ENCODE assay signal across 16 cellular contexts in genomic region chr5:112084149-112084548, GRCh38.
"Had no signal": no experiment of that assay in that cellular context is flagged by ENCODE, and none has a peak within 500 bp of the region (broad histone marks: within the 10 kb centered on the region; RNA-seq: fewer than 3 reads in every experiment).

No MANE protein-coding gene starts in this region.

- H3K4me1 ChIP-seq: gastrocnemius medialis, heart right ventricle, left ventricle myocardium inferior had no signal

- DNase-seq: activated B cell treated with CpG ODN at 0.5 μM for 24 hours; activated CD4-positive, alpha-beta T cell treated with anti-CD3 and anti-CD28 coated beads, Interleukin-2, amount 10 ng/mL, durations not matched to agents 24 days and 14 days; activated naive CD4-positive, alpha-beta T cell treated with anti-CD3 and anti-CD28 coated beads, Interleukin-2, amount 50 U/mL, for 16 hours; activated T-cell treated with anti-CD3 and anti-CD28 coated beads for 4 hours; amniotic stem cell; endodermal cell; gastrocnemius medialis; heart right ventricle; left ventricle myocardium inferior; mesendoderm; nephron progenitor cell; stimulated activated CD4-positive, alpha-beta T cell treated with anti-CD3 and anti-CD28 coated beads, Interleukin-12 subunit alpha, Interleukin-12 subunit beta, amount 100 ng/mL, for 4 hours; stimulated activated naive CD4-positive, alpha-beta T cell; substantia nigra; trophoblast cell had no signal

- ATAC-seq: gastrocnemius medialis, heart right ventricle, sciatic nerve had no signal

- H3K4me3 ChIP-seq: gastrocnemius medialis, heart right ventricle, left ventricle myocardium inferior had no signal

- H3K36me3 ChIP-seq: gastrocnemius medialis, heart right ventricle, left ventricle myocardium inferior had no signal

- H3K27ac ChIP-seq: gastrocnemius medialis, heart right ventricle, left ventricle myocardium inferior had no signal

- H3K27me3 ChIP-seq: gastrocnemius medialis, heart right ventricle had no signal

- H3K9me3 ChIP-seq: gastrocnemius medialis, heart right ventricle had no signal
